Comparison of ENCODE assay signal across 23 cellular contexts in the genomic region with DNA sequence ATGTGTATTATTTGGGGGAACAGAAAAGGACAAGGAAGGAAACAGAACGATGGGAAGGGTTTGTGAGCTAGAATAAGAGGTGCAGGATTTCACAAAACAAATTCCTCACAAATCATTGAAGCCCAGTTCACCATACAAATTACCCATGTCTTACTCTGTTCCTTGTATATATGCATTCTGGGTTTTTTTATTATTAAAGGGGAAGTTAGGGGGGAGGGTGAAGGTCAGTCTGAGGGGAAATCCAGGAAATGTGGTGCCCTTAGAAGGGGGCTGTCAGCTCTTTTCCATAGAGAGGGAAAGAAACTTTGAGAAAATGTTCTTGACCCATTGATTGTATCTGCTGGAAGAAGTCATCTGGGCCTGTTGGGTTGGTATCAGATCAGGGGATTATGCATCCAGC.
"Had no signal": no experiment of that assay in that cellular context is flagged by ENCODE, and none has a peak within 500 bp of the region (broad histone marks: within the 10 kb centered on the region; RNA-seq: fewer than 3 reads in every experiment).

No MANE protein-coding gene starts in this region.

- H3K27me3 ChIP-seq: brain microvascular endothelial cell, esophagus squamous epithelium, gastrocnemius medialis, left lung, pancreas, right atrium auricular region, spleen, thyroid gland had no signal

- H3K4me3 ChIP-seq: esophagus squamous epithelium, gastrocnemius medialis, left lung, pancreas, psoas muscle, right atrium auricular region, spleen, thyroid gland had no signal

- ATAC-seq: gastrocnemius medialis, left lung, pancreas, psoas muscle had no signal

- H3K9me3 ChIP-seq: esophagus squamous epithelium, gastrocnemius medialis, left lung, pancreas, psoas muscle, right atrium auricular region, spleen, thyroid gland had no signal

- H3K27me3 Mint-ChIP-seq: activated CD4-positive, alpha-beta memory T cell treated with anti-CD3 and anti-CD28 coated beads for 36 hours; stimulated activated naive CD8-positive, alpha-beta T cell treated with anti-CD3 and anti-CD28 coated beads, Interleukin-15, Interleukin-2, amounts not matched to agents 100 ng/mL and 50 ng/mL, for 24 hours had no signal

- H3K27ac ChIP-seq: brain microvascular endothelial cell, esophagus squamous epithelium, gastrocnemius medialis, left lung, pancreas, psoas muscle, right atrium auricular region, spleen, thyroid gland had no signal

- H3K4me1 ChIP-seq: esophagus squamous epithelium, gastrocnemius medialis, pancreas, psoas muscle, right atrium auricular region, thyroid gland had no signal

- H3K4me1 Mint-ChIP-seq: nephron progenitor cell had no signal

- H3K9me3 Mint-ChIP-seq: activated CD4-positive, alpha-beta memory T cell treated with anti-CD3 and anti-CD28 coated beads for 36 hours; nephron progenitor cell; stimulated activated naive CD8-positive, alpha-beta T cell treated with anti-CD3 and anti-CD28 coated beads, Interleukin-15, Interleukin-2, amounts not matched to agents 100 ng/mL and 50 ng/mL, for 24 hours; T-helper 2 cell treated with Interferon-gamma antibody and Interleukin-4, amounts not matched to agents 5 μg/mL and 100 μg/mL, for 36 hours had no signal

- H3K4me3 Mint-ChIP-seq: activated CD4-positive, alpha-beta memory T cell treated with anti-CD3 and anti-CD28 coated beads for 36 hours; nephron progenitor cell; stimulated activated naive CD8-positive, alpha-beta T cell treated with anti-CD3 and anti-CD28 coated beads, Interleukin-15, Interleukin-2, amounts not matched to agents 100 ng/mL and 50 ng/mL, for 24 hours; T-helper 2 cell treated with Interferon-gamma antibody and Interleukin-4, amounts not matched to agents 5 μg/mL and 100 μg/mL, for 36 hours had no signal

- H3K27ac Mint-ChIP-seq: activated CD4-positive, alpha-beta memory T cell treated with anti-CD3 and anti-CD28 coated beads for 36 hours; nephron progenitor cell had no signal

- DNase-seq: activated CD4-positive, alpha-beta memory T cell treated with anti-CD3 and anti-CD28 coated beads for 36 hours; activated CD4-positive, alpha-beta T cell treated with anti-CD3 and anti-CD28 coated beads for 48 hours; activated CD4-positive, CD25-positive, alpha-beta regulatory T cell; activated gamma-delta T cell; activated naive CD4-positive, alpha-beta T cell treated with anti-CD3 and anti-CD28 coated beads, Interleukin-2, amount 50 U/mL, for 16 hours; aorta; brain microvascular endothelial cell; caudate nucleus; esophagus squamous epithelium; gastrocnemius medialis; hippocampal formation; kidney glomerular epithelial cell; left lung; nephron progenitor cell; pancreas; psoas muscle; spleen; stimulated activated CD4-positive, alpha-beta T cell treated with anti-CD3 and anti-CD28 coated beads, Interleukin-4, amount 100 ng/mL, for 1 hour; substantia nigra; thyroid gland had no signal
